15 cellular contexts compared by ENCODE assay signal in genomic region chr10:119728172-119728800, GRCh38. TPM values are rescaled to one million over a fixed set of nuclear protein-coding genes. Genes with fewer than 3 reads are reported as not detected.
DNase-seq lines count a peak whose midpoint lies in the region; ATAC-seq, FAIRE-seq and TF ChIP-seq lines count a peak whose summit lies in the region.
"Had no signal": no experiment of that assay in that cellular context is flagged by ENCODE, and none has a peak within 500 bp of the region (broad histone marks: within the 10 kb centered on the region; RNA-seq: fewer than 3 reads in every experiment).

No MANE protein-coding gene starts in this region.

- H3K4me1 ChIP-seq in HepG2 (ENCODE audit: insufficient read depth, low read length) (peaks cover 55% of the 10 kb centered on the region), right lobe of liver (peaks cover 0 to 3% (median 0%) of the 10 kb centered on the region in 4 donors), muscle layer of colon (ENCODE audit: insufficient read depth, low read length) (peaks cover 34% of the 10 kb centered on the region), vagina (peaks cover 40% of the 10 kb centered on the region)

- BruUV-seq in HepG2 (replicated peaks; lab: Mats Ljungman, UMichigan), result no TSS peak

- peaks cover 44% of the 10 kb centered on the region for H3K79me2 ChIP-seq in HepG2 (ENCODE audit: insufficient read depth, low read length)

- no peak for ATAC-seq in HepG2
- no peak for ATAC-seq in right lobe of liver
- no peak for ATAC-seq in activated CD8-positive, alpha-beta T cell treated with anti-CD3 and anti-CD28 coated beads, Interleukin-2, amount 10 ng/mL, durations not matched to agents 7 days and 5 days

- H3K36me3 Mint-ChIP-seq in activated CD8-positive, alpha-beta T cell treated with anti-CD3 and anti-CD28 coated beads, Interleukin-2, amount 10 ng/mL, durations not matched to agents 7 days and 5 days (ENCODE audit: low read depth), result peaks cover 7% of the 10 kb centered on the region

- POLR2A ChIA-PET in HepG2 (lab: Yijun Ruan, JAX), result no interaction called here
- POLR2A ChIA-PET in activated CD8-positive, alpha-beta T cell treated with anti-CD3 and anti-CD28 coated beads, Interleukin-2, amount 10 ng/mL, durations not matched to agents 7 days and 5 days (lab: Charles Lee), result interaction anchor here (0.6 to 1.1 kb wide), 2 partner anchors 24 to 77 kb away, joined by 3 read pairs; partner anchors contain the start of gene BAG3

- TF ChIP-seq CTCF in HepG2 (CRISPR knock-in tag; IDR thresholded peaks at IDR 0.05), result no peak
- TF ChIP-seq CTCF in right lobe of liver (IDR thresholded peaks at IDR 0.05), result no peak
- TF ChIP-seq CTCF in vagina (IDR thresholded peaks at IDR 0.05), result no peak

- intact Hi-C loops in HepG2 (cut with micrococcal nuclease; ENCODE audit: unreplicated experiment) (loop anchor here (10.0 kb wide), 1 partner anchor 133 kb away; the partner anchor contains the start of gene TIAL1), right lobe of liver (cut with DNase I) (no loop called here), vagina (cut with DNase I) (no loop called here)

- TF ChIP-seq EP300 in HepG2 (IDR thresholded peaks at IDR 0.05; ENCODE audit: low read depth in 2 of 2, low read length in 2 of 2) (no peak), HepG2 (CRISPR knock-in tag; IDR thresholded peaks at IDR 0.05; ENCODE audit: borderline replicate concordance) (no peak)

- H3K4me1 Mint-ChIP-seq in activated CD8-positive, alpha-beta T cell treated with anti-CD3 and anti-CD28 coated beads, Interleukin-2, amount 10 ng/mL, durations not matched to agents 7 days and 5 days (ENCODE audit: low read depth), result peaks cover 46% of the 10 kb centered on the region

- TF ChIP-seq RAD21 in HepG2 (CRISPR knock-in tag; IDR thresholded peaks at IDR 0.05), result no peak

- no peak overlapping the region for H3K9ac ChIP-seq in HepG2 (ENCODE audit: insufficient read depth, low read depth, low read length)
- no peak overlapping the region for H3K9ac ChIP-seq in muscle layer of colon (ENCODE audit: low read length)

- TF ChIP-seq POLR2A in HepG2 (IDR thresholded peaks at IDR 0.05; ENCODE audit: insufficient read depth in 1 of 2, low read depth in 2 of 2, low read length in 2 of 2), result no peak
- TF ChIP-seq POLR2A in right lobe of liver (IDR thresholded peaks at IDR 0.05), result no peak
- TF ChIP-seq POLR2A in vagina (IDR thresholded peaks at IDR 0.05), result no peak

- peak overlapping the region; percentile 38 for H3K4me3 Mint-ChIP-seq in activated CD8-positive, alpha-beta T cell treated with anti-CD3 and anti-CD28 coated beads, Interleukin-2, amount 10 ng/mL, durations not matched to agents 7 days and 5 days

- CTCF ChIA-PET in HepG2 (lab: Yijun Ruan, JAX; ENCODE audit: low intra/inter-chr PET ratio, low total read pairs), result no interaction called here
- CTCF ChIA-PET in activated CD8-positive, alpha-beta T cell treated with anti-CD3 and anti-CD28 coated beads, Interleukin-2, amount 10 ng/mL, durations not matched to agents 7 days and 5 days (lab: Charles Lee), result interaction anchor here (1.3 to 5.7 kb wide), 7 partner anchors 10 to 131 kb away, joined by 3 to 57 read pairs (median 6); no protein-coding TSS in a partner anchor

- H3K27ac ChIP-seq in HepG2 (ENCODE audit: extremely low read length, insufficient read depth, low read length), result no peak overlapping the region
- no peak overlapping the region for H3K27ac ChIP-seq in right lobe of liver
- peak overlapping the region; percentile 20 for H3K27ac ChIP-seq in muscle layer of colon (ENCODE audit: low read depth, low read length)
- peak overlapping the region; percentile 21 for H3K27ac ChIP-seq in vagina

- in situ Hi-C loops in HepG2 (cut with HindIII; ENCODE audit: extremely low pct_ligation_motif_present, low pct_unique_long_range_greater_than_20kb), result no loop called here

- H2AFZ ChIP-seq in HepG2 (ENCODE audit: low read length), result no peak overlapping the region

- H3K27me3 ChIP-seq in HepG2 (ENCODE audit: control insufficient read depth in 1 of 2, insufficient read depth in 2 of 2, low read length in 2 of 2), result no peaks in the 10 kb centered on the region; a peak in 1 of 5 replicates
- H3K27me3 ChIP-seq in right lobe of liver, result no peaks in the 10 kb centered on the region
- no peaks in the 10 kb centered on the region for H3K27me3 ChIP-seq in muscle layer of colon (ENCODE audit: control insufficient read depth in 1 of 2, insufficient read depth in 2 of 2, low read length in 2 of 2)
- no peaks in the 10 kb centered on the region for H3K27me3 ChIP-seq in vagina

- H3K9me3 ChIP-seq in HepG2 (ENCODE audit: low read length) (no peaks in the 10 kb centered on the region), right lobe of liver (no peaks in the 10 kb centered on the region), muscle layer of colon (ENCODE audit: low read length) (no peaks in the 10 kb centered on the region), vagina (no peaks in the 10 kb centered on the region)

- peak overlapping the region; percentile 58 for H3K27ac Mint-ChIP-seq in activated CD8-positive, alpha-beta T cell treated with anti-CD3 and anti-CD28 coated beads, Interleukin-2, amount 10 ng/mL, durations not matched to agents 7 days and 5 days

- peak overlapping the region in 1 of 3 experiments; percentile 80; a peak in 1 of 6 replicates for H3K4me3 ChIP-seq in HepG2 (replicated peaks in 1 of 3; ENCODE audit: insufficient read depth in 1 of 3, low read depth in 2 of 3, low read length in 3 of 3)
- H3K4me3 ChIP-seq in right lobe of liver, result no peak overlapping the region
- H3K4me3 ChIP-seq in muscle layer of colon (ENCODE audit: low read depth in 1 of 2, low read length in 2 of 2), result no peak overlapping the region
- H3K4me3 ChIP-seq in vagina, result no peak overlapping the region

- FAIRE-seq in HepG2 (lab: Jason Lieb, UNC), result no peak
- no peak for FAIRE-seq in frontal cortex (lab: Jason Lieb, UNC)
- FAIRE-seq: GM12891, TTC549 had no signal

- H3K27me3 Mint-ChIP-seq in activated CD8-positive, alpha-beta T cell treated with anti-CD3 and anti-CD28 coated beads, Interleukin-2, amount 10 ng/mL, durations not matched to agents 7 days and 5 days (ENCODE audit: low read depth), result no peaks in the 10 kb centered on the region

- DNase-seq in HepG2 (ENCODE audit: low spot score), result no peak
- no peak for DNase-seq in right lobe of liver
- DNase-seq in activated CD8-positive, alpha-beta T cell treated with anti-CD3 and anti-CD28 coated beads, Interleukin-2, amount 10 ng/mL, durations not matched to agents 7 days and 5 days, result no peak
- no peak for DNase-seq in vagina (ENCODE audit: extremely low spot score in 2 of 2)
- DNase-seq in frontal cortex (ENCODE audit: low spot score in 2 of 2), result no peak
- DNase-seq in NK-92 (lab: John Stamatoyannopoulos, UW; ENCODE audit: unreplicated experiment), result no peak
- DNase-seq in germinal center (ENCODE audit: low spot score), result no peak
- DNase-seq: activated CD8-positive, alpha-beta memory T cell treated with anti-CD3 and anti-CD28 coated beads, Interleukin-2, amount 50 U/mL, for 4 hours; effector CD4-positive, alpha-beta T cell; Karpas-422; midbrain; NCI-H2029 treated with DMSO at 0.1 percent for 48 hours had no signal

- no peaks in the 10 kb centered on the region; a peak in 1 of 5 replicates for H3K36me3 ChIP-seq in HepG2 (replicated peaks in 1 of 2; ENCODE audit: control insufficient read depth in 1 of 2, insufficient read depth in 2 of 2, low read length in 2 of 2)
- no peaks in the 10 kb centered on the region for H3K36me3 ChIP-seq in right lobe of liver
- H3K36me3 ChIP-seq in muscle layer of colon (ENCODE audit: insufficient read depth, low read length), result no peaks in the 10 kb centered on the region
- no peaks in the 10 kb centered on the region for H3K36me3 ChIP-seq in vagina

- no peaks in the 10 kb centered on the region for H4K20me1 ChIP-seq in HepG2 (ENCODE audit: insufficient read depth, low read length)

- peak overlapping the region; percentile 85 for H3K4me2 ChIP-seq in HepG2 (ENCODE audit: low read depth, low read length)

- H3K9me3 Mint-ChIP-seq in activated CD8-positive, alpha-beta T cell treated with anti-CD3 and anti-CD28 coated beads, Interleukin-2, amount 10 ng/mL, durations not matched to agents 7 days and 5 days (ENCODE audit: insufficient read depth), result no peaks in the 10 kb centered on the region

- WGBS in HepG2 (ENCODE audit: low lambda C conversion rate), result 90% methylated on average over 3 of the region's 3 CpGs
- WGBS in right lobe of liver (ENCODE audit: insufficient coverage, low coverage, low lambda C conversion rate, missing lambda C conversion rate), result 68% methylated on average over 3 of the region's 3 CpGs

TF ChIP-seq in HepG2, 621 proteins besides CTCF, POLR2A, EP300 and RAD21 (continues in another document):
- TF ChIP-seq CBX1 (IDR thresholded peaks at IDR 0.05; ENCODE audit: low read depth) (no peak), REPIN1 (CRISPR knock-in tag; IDR thresholded peaks at IDR 0.05; ENCODE audit: borderline replicate concordance, low read depth) (no peak), ZNF850 (CRISPR knock-in tag; conservative IDR thresholded peaks at IDR 0.05) (no peak)

RNA-seq across cellular contexts. Expression of gene INPP5F, which starts 2.4 kb away (rescaled TPM):
- total RNA-seq in HepG2 (2016; rRNA removed; fragmentation: Illumina TruSeq; extraction: Trizol) (15.7 and 16.4 TPM in 2 replicates), right lobe of liver (1 to 10 TPM; 2.0 to 3.9 (median 2.5) TPM), vagina (18.4 TPM), frontal cortex (212 TPM)
- 6.4 and 8.2 TPM in 2 replicates for total RNA-seq in HepG2 (2016; cell fraction: cytosol; rRNA removed; fragmentation: Illumina TruSeq; extraction: Trizol; ENCODE audit: low read depth)
- 12.7 and 14.4 TPM in 2 replicates for total RNA-seq in HepG2 (2016; cell fraction: insoluble cytoplasmic fraction; rRNA removed; fragmentation: Illumina TruSeq; extraction: Trizol)
- 9.4 and 10.3 TPM in 2 replicates for total RNA-seq in HepG2 (2016; cell fraction: membrane; rRNA removed; fragmentation: Illumina TruSeq; extraction: Trizol)
- 12.4 and 17.6 TPM in 2 replicates for total RNA-seq in HepG2 (2016; cell fraction: nucleus; rRNA removed; fragmentation: Illumina TruSeq; extraction: Trizol)
- 8.3 and 12.5 TPM in 2 replicates for polyA plus RNA-seq in HepG2 (2011; rRNA removed)
- 4.7 and 6.3 TPM in 2 replicates for polyA plus RNA-seq in HepG2 (2011; cell fraction: cytosol; rRNA removed)
- polyA plus RNA-seq in HepG2 (2011; cell fraction: nucleus; rRNA removed), result 9.8 and 21.4 TPM in 2 replicates
- 6.9 and 9.3 TPM in 2 replicates for polyA plus RNA-seq in HepG2 (2012)
- 5.5 and 6.2 TPM in 2 replicates for polyA plus RNA-seq in HepG2 (2016; cell fraction: cytosol; fragmentation: Illumina TruSeq; extraction: Trizol; ENCODE audit: low read depth)
- polyA plus RNA-seq in HepG2 (2016; cell fraction: insoluble cytoplasmic fraction; fragmentation: Illumina TruSeq; extraction: Trizol; ENCODE audit: low read depth), result 11.3 and 11.4 TPM in 2 replicates
- 5.7 and 6.9 TPM in 2 replicates for polyA plus RNA-seq in HepG2 (2016; cell fraction: membrane; fragmentation: Illumina TruSeq; extraction: Trizol; ENCODE audit: low read depth)
- 19.7 and 20.7 TPM in 2 replicates for polyA plus RNA-seq in HepG2 (2016; cell fraction: nucleus; fragmentation: Illumina TruSeq; extraction: Trizol; ENCODE audit: insufficient read depth, low read depth)
- polyA minus RNA-seq in HepG2 (2011; rRNA and poly(A)+ RNA removed; ENCODE audit: low replicate concordance), result 2.8 and 7.9 TPM in 2 replicates
- 6.2 and 10.6 TPM in 2 replicates for polyA minus RNA-seq in HepG2 (2011; cell fraction: cytosol; rRNA and poly(A)+ RNA removed)
- 36.3 and 40.2 TPM in 2 replicates for polyA minus RNA-seq in HepG2 (2011; cell fraction: nucleus; rRNA and poly(A)+ RNA removed)
- total RNA-seq in activated CD8-positive, alpha-beta T cell treated with anti-CD3 and anti-CD28 coated beads, Interleukin-2, amount 10 ng/mL, durations not matched to agents 7 days and 5 days, result 10 to 100 TPM; 15.9 to 17.6 TPM

Comparison
In these comparisons a context has a peak if more than half of its experiments do, and no peak if none do; other contexts are left out.
1. H3K27ac ChIP-seq: peak in muscle layer of colon (single experiment) and vagina (single experiment); none in HepG2 (single experiment) and right lobe of liver (0 of 3).
2. RNA of gene INPP5F, which starts 2.4 kb away (total RNA-seq): 212 TPM in frontal cortex (single experiment); 18.4 TPM in vagina (single experiment), 15.9 to 17.6 TPM in activated CD8-positive, alpha-beta T cell treated with anti-CD3 and anti-CD28 coated beads, Interleukin-2, amount 10 ng/mL, durations not matched to agents 7 days and 5 days, 6.4 to 17.6 TPM in HepG2 and 2.0 to 3.9 TPM in right lobe of liver; every median in the first group is over 10 times any median in the second.